9 cellular contexts compared by ENCODE assay signal in genomic region chr2:190979906-190980629, GRCh38. TPM values are rescaled to one million over a fixed set of nuclear protein-coding genes. Genes with fewer than 3 reads are reported as not detected.
A peak's percentile ranks its signal among the peaks of the same experiment; 100 is the strongest.
DNase-seq lines count a peak whose midpoint lies in the region; ATAC-seq and TF ChIP-seq lines count a peak whose summit lies in the region.
"Had no signal": no experiment of that assay in that cellular context is flagged by ENCODE, and none has a peak within 500 bp of the region (broad histone marks: within the 10 kb centered on the region; RNA-seq: fewer than 3 reads in every experiment).

No MANE protein-coding gene starts in this region.

- H3K4me3 ChIP-seq in left lung = no peak overlapping the region
- peak overlapping the region in 3 of 59 donors; percentile 6 to 16 (median 9) for H3K4me3 ChIP-seq in dorsolateral prefrontal cortex
- H3K4me3 ChIP-seq: Peyer's patch had no signal

- H3K9me3 Mint-ChIP-seq in stimulated activated naive CD8-positive, alpha-beta T cell treated with anti-CD3 and anti-CD28 coated beads, Interleukin-15, Interleukin-2, amounts not matched to agents 100 ng/mL and 50 ng/mL, for 24 hours = no peaks in the 10 kb centered on the region

- H3K36me3 ChIP-seq in left lung = peaks cover 2 to 100% of the 10 kb centered on the region in 2 donors

- no peak for ATAC-seq in stimulated activated naive CD8-positive, alpha-beta T cell treated with anti-CD3 and anti-CD28 coated beads, Interleukin-15, Interleukin-2, amounts not matched to agents 100 U/mL and 50 U/mL, for 24 hours
- peak; percentile 96 for ATAC-seq in left lung
- no peak for ATAC-seq in GM18511 (IDR thresholded peaks at IDR 0.05; ENCODE audit: unreplicated experiment)
- ATAC-seq in GM21529 (IDR thresholded peaks at IDR 0.05; ENCODE audit: unreplicated experiment) = no peak

- H3K4me1 ChIP-seq in left lung = peaks cover 7 to 34% of the 10 kb centered on the region in 2 donors
- H3K4me1 ChIP-seq: Peyer's patch had no signal

- H3K27me3 Mint-ChIP-seq in stimulated activated naive CD8-positive, alpha-beta T cell treated with anti-CD3 and anti-CD28 coated beads, Interleukin-15, Interleukin-2, amounts not matched to agents 100 ng/mL and 50 ng/mL, for 24 hours = no peaks in the 10 kb centered on the region

- peaks cover 98% of the 10 kb centered on the region for H3K36me3 Mint-ChIP-seq in stimulated activated naive CD8-positive, alpha-beta T cell treated with anti-CD3 and anti-CD28 coated beads, Interleukin-15, Interleukin-2, amounts not matched to agents 100 ng/mL and 50 ng/mL, for 24 hours (ENCODE audit: low read depth)

- intact Hi-C loops in left lung (cut with DNase I) (no loop called here), dorsolateral prefrontal cortex (cut with DNase I) (no loop called here)

- DNase-seq in stimulated activated naive CD8-positive, alpha-beta T cell treated with anti-CD3 and anti-CD28 coated beads, Interleukin-15, Interleukin-2, amounts not matched to agents 100 U/mL and 50 U/mL, for 24 hours = no peak
- DNase-seq in amniotic epithelial cell (ENCODE audit: low read depth) = peak; percentile 91
- peak; percentile 83 to 84 for DNase-seq in left lung
- DNase-seq in foreskin melanocyte = no peak
- no peak for DNase-seq in dorsolateral prefrontal cortex

- H3K27ac ChIP-seq in left lung (peak overlapping the region; percentile 71 to 74), dorsolateral prefrontal cortex (peak overlapping the region in 8 of 59 donors; percentile 2 to 53 (median 30))

- no peaks in the 10 kb centered on the region for H3K27me3 ChIP-seq in left lung
- H3K27me3 ChIP-seq in dorsolateral prefrontal cortex = no peaks in the 10 kb centered on the region
- H3K27me3 ChIP-seq: Peyer's patch had no signal

- peak overlapping the region; percentile 76 for H3K27ac Mint-ChIP-seq in stimulated activated naive CD8-positive, alpha-beta T cell treated with anti-CD3 and anti-CD28 coated beads, Interleukin-15, Interleukin-2, amounts not matched to agents 100 ng/mL and 50 ng/mL, for 24 hours

- TF ChIP-seq CTCF in left lung (IDR thresholded peaks at IDR 0.05) (no peak), dorsolateral prefrontal cortex (IDR thresholded peaks at IDR 0.05 in 54 of 56, conservative IDR thresholded peaks at IDR 0.05 in 2 of 56; ENCODE audit: low read depth in 1 of 56, partially characterized antibody in 56 of 56) (no peak)

- no peaks in the 10 kb centered on the region for H3K9me3 ChIP-seq in left lung
- H3K9me3 ChIP-seq: Peyer's patch had no signal

- peaks cover 79% of the 10 kb centered on the region for H3K4me1 Mint-ChIP-seq in stimulated activated naive CD8-positive, alpha-beta T cell treated with anti-CD3 and anti-CD28 coated beads, Interleukin-15, Interleukin-2, amounts not matched to agents 100 ng/mL and 50 ng/mL, for 24 hours (ENCODE audit: low read depth)

- no peak overlapping the region for H3K4me3 Mint-ChIP-seq in stimulated activated naive CD8-positive, alpha-beta T cell treated with anti-CD3 and anti-CD28 coated beads, Interleukin-15, Interleukin-2, amounts not matched to agents 100 ng/mL and 50 ng/mL, for 24 hours

RNA-seq across cellular contexts. Expression of gene STAT1, which starts 33.9 kb away (rescaled TPM):
- 100 to 1,000 TPM; 118 to 144 TPM for total RNA-seq in left lung
- 100 to 1,000 TPM in 3 of 120 experiments, 10 to 100 TPM in 117; 23.0 to 286 (median 57.5) TPM for total RNA-seq in dorsolateral prefrontal cortex

Comparison
In these comparisons a context has a peak if more than half of its experiments do, and no peak if none do; other contexts are left out.
1. DNase-seq: peak in amniotic epithelial cell (single experiment) and left lung (2 of 2); none in stimulated activated naive CD8-positive, alpha-beta T cell treated with anti-CD3 and anti-CD28 coated beads, Interleukin-15, Interleukin-2, amounts not matched to agents 100 U/mL and 50 U/mL, for 24 hours (single experiment), foreskin melanocyte (single experiment) and dorsolateral prefrontal cortex (0 of 10).